16 cellular contexts compared by ENCODE assay signal in genomic region chr12:126191949-126192348, GRCh38.
"Had no signal": no experiment of that assay in that cellular context is flagged by ENCODE, and none has a peak within 500 bp of the region (broad histone marks: within the 10 kb centered on the region; RNA-seq: fewer than 3 reads in every experiment).

No MANE protein-coding gene starts in this region.

- H3K4me3 ChIP-seq: ovary, right lobe of liver had no signal

- H3K9me3 ChIP-seq: ovary, right lobe of liver, vagina had no signal

- H3K27ac ChIP-seq: ovary, right lobe of liver, stomach, vagina, WERI-Rb-1 had no signal

- H3K27me3 ChIP-seq: ovary, vagina had no signal

- DNase-seq: activated CD4-positive, alpha-beta T cell treated with anti-CD3 and anti-CD28 coated beads, Interleukin-2, amount 50 U/mL, for 4 hours; dermis blood vessel endothelial cell; effector memory CD8-positive, alpha-beta T cell; head of caudate nucleus; mesenchymal stem cell; naive thymus-derived CD8-positive, alpha-beta T cell; ovary; small intestine; stimulated activated CD4-positive, alpha-beta T cell treated with anti-CD3 and anti-CD28 coated beads, Interleukin-15, amount 100 ng/mL, for 24 hours; stimulated activated CD4-positive, alpha-beta T cell treated with anti-CD3 and anti-CD28 coated beads, Interleukin-2, amount 100 ng/mL, for 48 hours; stomach; trophoblast cell; WERI-Rb-1 had no signal

- H3K36me3 ChIP-seq: ovary, right lobe of liver, stomach, vagina, WERI-Rb-1 had no signal

- H3K36me3 Mint-ChIP-seq: activated naive CD8-positive, alpha-beta T cell had no signal

- ATAC-seq: effector memory CD8-positive, alpha-beta T cell; naive thymus-derived CD8-positive, alpha-beta T cell had no signal

- H3K4me1 ChIP-seq: right lobe of liver had no signal

- H3K27ac Mint-ChIP-seq: activated naive CD8-positive, alpha-beta T cell; effector memory CD8-positive, alpha-beta T cell; naive thymus-derived CD8-positive, alpha-beta T cell had no signal

- H3K4me3 Mint-ChIP-seq: activated naive CD8-positive, alpha-beta T cell; effector memory CD8-positive, alpha-beta T cell; naive thymus-derived CD8-positive, alpha-beta T cell had no signal
